In genomic region chr22:43600265-43600664, GRCh38 we compare ENCODE assay signal across 1 cellular context.
TF ChIP-seq lines count a peak whose summit lies in the region.

No MANE protein-coding gene starts in this region.

TF ChIP-seq in GM23338, 12 proteins besides CTCF, POLR2A, EP300 and RAD21:
- no peak for TF ChIP-seq ZNF462 (CRISPR knock-in tag; IDR thresholded peaks at IDR 0.05)
- TF ChIP-seq ZNF331 (CRISPR knock-in tag; IDR thresholded peaks at IDR 0.05; ENCODE audit: low read depth), result no peak
- no peak for TF ChIP-seq EZH2 (IDR thresholded peaks at IDR 0.05; ENCODE audit: low read depth, unreplicated experiment)
- no peak for TF ChIP-seq ETS1 (IDR thresholded peaks at IDR 0.05)
- TF ChIP-seq REST (IDR thresholded peaks at IDR 0.05; ENCODE audit: unreplicated experiment), result no peak
- no peak for TF ChIP-seq JUNB (IDR thresholded peaks at IDR 0.05; ENCODE audit: unreplicated experiment)
- no peak for TF ChIP-seq POLR2AphosphoS5 (IDR thresholded peaks at IDR 0.05; ENCODE audit: low read depth)
- no peak for TF ChIP-seq ZNF114 (CRISPR knock-in tag; IDR thresholded peaks at IDR 0.05)
- no peak for TF ChIP-seq STAT1 (IDR thresholded peaks at IDR 0.05; ENCODE audit: unreplicated experiment)
- no peak for TF ChIP-seq EZH2phosphoT487 (IDR thresholded peaks at IDR 0.05; ENCODE audit: unreplicated experiment)
- TF ChIP-seq NANOG (IDR thresholded peaks at IDR 0.05; ENCODE audit: borderline replicate concordance), result no peak
- no peak for TF ChIP-seq CREB1 (CRISPR knock-in tag; IDR thresholded peaks at IDR 0.05; ENCODE audit: low read depth)
